ENCODE assay signal across 8 cellular contexts in genomic region chr1:40664791-40665190, GRCh38. TPM values are rescaled to one million over a fixed set of nuclear protein-coding genes. Genes with fewer than 3 reads are reported as not detected.
DNase-seq lines count a peak whose midpoint lies in the region; ATAC-seq, FAIRE-seq and TF ChIP-seq lines count a peak whose summit lies in the region.

No MANE protein-coding gene starts in this region.

- no peak for TF ChIP-seq POLR2A in Peyer's patch (IDR thresholded peaks at IDR 0.05)
- no peak for TF ChIP-seq POLR2A in esophagus squamous epithelium (IDR thresholded peaks at IDR 0.05)

- no peaks in the 10 kb centered on the region for H3K9me3 Mint-ChIP-seq in stimulated activated naive B cell treated with anti-CD40 and anti-IgM and Interleukin-4, amounts not matched to agents 10 μg/mL and 1 μg/mL and 100 μg/mL, for 72 hours

- H4K20me1 ChIP-seq in SK-N-SH (ENCODE audit: insufficient read depth), result no peaks in the 10 kb centered on the region

- intact Hi-C loops in esophagus squamous epithelium (cut with DNase I) (loop anchor here (10.0 kb wide), 1 partner anchor 50 kb away; no protein-coding TSS in a partner anchor), kidney (cut with DNase I) (no loop called here)

- H3K4me3 Mint-ChIP-seq in stimulated activated naive B cell treated with anti-CD40 and anti-IgM and Interleukin-4, amounts not matched to agents 10 μg/mL and 1 μg/mL and 100 μg/mL, for 72 hours, result peak overlapping the region; percentile 75 to 78

- WGBS in SK-N-SH (ENCODE audit: low lambda C conversion rate), result 0% methylated on average over 1 of the region's 2 CpGs
- WGBS in esophagus squamous epithelium, 2 donors, result 53% methylated on average over 2 of the region's 2 CpGs; no CpG with 5 or more reads in 1 of the 2 donors

- H3K9me3 ChIP-seq in SK-N-SH (no peaks in the 10 kb centered on the region), Peyer's patch (no peaks in the 10 kb centered on the region), esophagus squamous epithelium (no peaks in the 10 kb centered on the region), kidney (ENCODE audit: control insufficient read depth in 1 of 2, low read length in 2 of 2) (no peaks in the 10 kb centered on the region)

- 0 out of 2 replicates have a peak overlapping the region, but pooled peaks have one; percentile 87 for H2AFZ ChIP-seq in SK-N-SH (ENCODE audit: low read depth)

- H3K9ac ChIP-seq in SK-N-SH (no peak overlapping the region), kidney (ENCODE audit: low read length in 2 of 2) (no peak overlapping the region)

- H3K4me1 ChIP-seq in SK-N-SH (ENCODE audit: control insufficient read depth in 1 of 2, insufficient read depth in 2 of 2, low read depth in 1 of 2, low read length in 1 of 2) (peaks cover 15 to 50% of the 10 kb centered on the region in 2 experiments; a peak in 2 of 4 replicates), Peyer's patch (peaks cover 0 to 26% (median 7%) of the 10 kb centered on the region in 4 donors), esophagus squamous epithelium (peaks cover 12 to 47% (median 14%) of the 10 kb centered on the region in 3 donors), kidney (ENCODE audit: control insufficient read depth in 1 of 2, insufficient read depth in 1 of 2, low read depth in 1 of 2, low read length in 2 of 2) (peaks cover 0 to 9% of the 10 kb centered on the region in 2 donors)

- TF ChIP-seq CTCF in SK-N-SH (IDR thresholded peaks at IDR 0.05), result no peak
- TF ChIP-seq CTCF in Peyer's patch (IDR thresholded peaks at IDR 0.05), result no peak
- TF ChIP-seq CTCF in esophagus squamous epithelium (IDR thresholded peaks at IDR 0.05), result no peak
- no peak for TF ChIP-seq CTCF in kidney (IDR thresholded peaks at IDR 0.05; ENCODE audit: borderline replicate concordance, extremely low read depth, insufficient read depth)

- no peaks in the 10 kb centered on the region for H3K9me2 ChIP-seq in SK-N-SH

- H3K4me1 Mint-ChIP-seq in stimulated activated naive B cell treated with anti-CD40 and anti-IgM and Interleukin-4, amounts not matched to agents 10 μg/mL and 1 μg/mL and 100 μg/mL, for 72 hours, result peaks cover 27 to 41% of the 10 kb centered on the region in 2 donors

- H3K4me3 ChIP-seq in SK-N-SH (ENCODE audit: low read depth in 2 of 2, low read length in 1 of 2), result peak overlapping the region; percentile 65 to 74
- H3K4me3 ChIP-seq in Peyer's patch, result peak overlapping the region in 3 of 4 donors; percentile 65 to 80 (median 76)
- peak overlapping the region; percentile 46 to 75 (median 67) for H3K4me3 ChIP-seq in esophagus squamous epithelium
- peak overlapping the region in 1 of 2 donors; percentile 14 for H3K4me3 ChIP-seq in kidney (ENCODE audit: low read length in 2 of 2)

- CTCF ChIA-PET in SK-N-SH (lab: Yijun Ruan, JAX), result interaction anchor here (1.0 to 3.2 kb wide), 5 partner anchors 8 to 185 kb away, joined by 3 to 13 read pairs (median 5); no protein-coding TSS in a partner anchor

- no peak for TF ChIP-seq RAD21 in SK-N-SH (IDR thresholded peaks at IDR 0.05; ENCODE audit: low read length)

- no peak for ATAC-seq in SK-N-SH treated with all-trans-retinoic acid at 6 μM for 48 hours
- ATAC-seq in stimulated activated naive B cell treated with anti-CD40 and anti-IgM and Interleukin-4, amounts not matched to agents 10 μg/mL and 1 μg/mL and 100 μg/mL, for 72 hours (replicated peaks), result no peak

- peak overlapping the region; percentile 73 for H3K4me2 ChIP-seq in SK-N-SH

- TF ChIP-seq EP300 in SK-N-SH (IDR thresholded peaks at IDR 0.05; ENCODE audit: borderline replicate concordance in 1 of 2, low read depth in 1 of 2, low read length in 1 of 2), result no peak

- H3K27me3 ChIP-seq in SK-N-SH (ENCODE audit: insufficient read depth) (no peaks in the 10 kb centered on the region), Peyer's patch (no peaks in the 10 kb centered on the region), esophagus squamous epithelium (no peaks in the 10 kb centered on the region)

- H3K36me3 ChIP-seq in SK-N-SH (replicated peaks in 1 of 2; ENCODE audit: control insufficient read depth in 1 of 2, insufficient read depth in 2 of 2, low read length in 1 of 2) (no peaks in the 10 kb centered on the region), Peyer's patch (no peaks in the 10 kb centered on the region), esophagus squamous epithelium (no peaks in the 10 kb centered on the region), kidney (ENCODE audit: control insufficient read depth in 1 of 2, insufficient read depth in 2 of 2, low read length in 2 of 2) (no peaks in the 10 kb centered on the region)

- peak overlapping the region in 1 of 2 experiments; percentile 96; a peak in 2 of 4 replicates for H3K27ac ChIP-seq in SK-N-SH (ENCODE audit: low read depth in 2 of 2, low read length in 1 of 2)
- H3K27ac ChIP-seq in Peyer's patch, result no peak overlapping the region
- peak overlapping the region in 2 of 4 donors; percentile 50 to 77 for H3K27ac ChIP-seq in esophagus squamous epithelium
- H3K27ac ChIP-seq in kidney (ENCODE audit: low read depth in 2 of 2, low read length in 2 of 2), result no peak overlapping the region

- H3K79me2 ChIP-seq in SK-N-SH (ENCODE audit: insufficient read depth), result no peaks in the 10 kb centered on the region

- FAIRE-seq in kidney (lab: Jason Lieb, UNC), result no peak

- peaks cover 3% of the 10 kb centered on the region for H3F3A ChIP-seq in SK-N-SH (replicated peaks; ENCODE audit: insufficient read depth)

- H3K36me3 Mint-ChIP-seq in stimulated activated naive B cell treated with anti-CD40 and anti-IgM and Interleukin-4, amounts not matched to agents 10 μg/mL and 1 μg/mL and 100 μg/mL, for 72 hours, result no peaks in the 10 kb centered on the region

- no peak for DNase-seq in SK-N-SH
- DNase-seq in Peyer's patch, result no peak
- no peak for DNase-seq in esophagus squamous epithelium (lab: John Stamatoyannopoulos, UW)
- no peak for DNase-seq in stimulated activated naive B cell treated with anti-CD40 and anti-IgM and Interleukin-4, amounts not matched to agents 10 μg/mL and 1 μg/mL and 100 μg/mL, for 72 hours
- no peak for DNase-seq in kidney
- DNase-seq in middle frontal gyrus (ENCODE audit: extremely low spot score, low spot score), result no peak
- DNase-seq in germinal center (ENCODE audit: low spot score), result no peak

- no peak overlapping the region for H3K27ac Mint-ChIP-seq in stimulated activated naive B cell treated with anti-CD40 and anti-IgM and Interleukin-4, amounts not matched to agents 10 μg/mL and 1 μg/mL and 100 μg/mL, for 72 hours

- no peaks in the 10 kb centered on the region for H3K27me3 Mint-ChIP-seq in stimulated activated naive B cell treated with anti-CD40 and anti-IgM and Interleukin-4, amounts not matched to agents 10 μg/mL and 1 μg/mL and 100 μg/mL, for 72 hours

- POLR2A ChIA-PET in SK-N-SH (lab: Yijun Ruan, JAX), result interaction anchor here (1.7 to 4.4 kb wide), 3 partner anchors 20 to 156 kb away, joined by 4 to 30 read pairs (median 11); partner anchors contain the start of genes EXO5 and NFYC

TF ChIP-seq in SK-N-SH, 30 proteins besides CTCF, POLR2A, EP300 and RAD21 (continues in another document):
- no peak for TF ChIP-seq CHD2 (IDR thresholded peaks at IDR 0.05; ENCODE audit: low read length, partially characterized antibody)
- no peak for TF ChIP-seq USF1 (IDR thresholded peaks at IDR 0.05; ENCODE audit: borderline replicate concordance, low read depth)
- TF ChIP-seq RFX5 (IDR thresholded peaks at IDR 0.05; ENCODE audit: low read length), result no peak
- no peak for TF ChIP-seq FOSL2 (IDR thresholded peaks at IDR 0.05; ENCODE audit: borderline replicate concordance, low read depth)
- no peak for TF ChIP-seq NRF1 (IDR thresholded peaks at IDR 0.05; ENCODE audit: low read depth, low read length)

TF ChIP-seq in SK-N-SH treated with all-trans-retinoic acid at 6 μM for 48 hours, 23 proteins besides CTCF, POLR2A, EP300 and RAD21:
- TF ChIP-seq TCF4 (CRISPR knock-in tag; IDR thresholded peaks at IDR 0.05; ENCODE audit: borderline replicate concordance) (no peak), ZFP3 (CRISPR knock-in tag; IDR thresholded peaks at IDR 0.05) (no peak), ZNF70 (CRISPR knock-in tag; IDR thresholded peaks at IDR 0.05) (no peak), SNAI2 (CRISPR knock-in tag; IDR thresholded peaks at IDR 0.05) (no peak), BACH2 (CRISPR knock-in tag; IDR thresholded peaks at IDR 0.05; ENCODE audit: borderline replicate concordance) (no peak), ZC3H10 (CRISPR knock-in tag; IDR thresholded peaks at IDR 0.05) (no peak), ZNF565 (CRISPR knock-in tag; conservative IDR thresholded peaks at IDR 0.05; ENCODE audit: low read depth) (no peak), CREB5 (CRISPR knock-in tag; IDR thresholded peaks at IDR 0.05; ENCODE audit: low read depth) (no peak), ZNF8 (CRISPR knock-in tag; IDR thresholded peaks at IDR 0.05) (no peak)

RNA-seq across cellular contexts. Expression of gene RIMS3, which starts 0.7 kb away (rescaled TPM):
- polyA plus RNA-seq in SK-N-SH (2012; rRNA removed), result 1.9 and 2.9 TPM in 2 replicates
- 1.1 and 1.6 TPM in 2 replicates for polyA plus RNA-seq in SK-N-SH (2012; cell fraction: cytosol; rRNA removed)
- 3.5 and 4.9 TPM in 2 replicates for polyA plus RNA-seq in SK-N-SH (2012; cell fraction: nucleus; rRNA removed)
- 1 to 10 TPM; 2.5 to 6.6 (median 5.4) TPM for total RNA-seq in Peyer's patch
- total RNA-seq in esophagus squamous epithelium, result 1 to 10 TPM; 1.0 to 2.5 (median 1.5) TPM
- 6.2 TPM for total RNA-seq in kidney
- 1.6 TPM for polyA plus RNA-seq in kidney (ENCODE audit: insufficient read depth, low read depth, low replicate concordance)

RNA-seq across cellular contexts. Expression of gene NFYC, which starts 26.7 kb away (rescaled TPM):
- 68.0 and 72.4 TPM in 2 replicates for polyA plus RNA-seq in SK-N-SH (2012; rRNA removed)
- polyA plus RNA-seq in SK-N-SH (2012; cell fraction: cytosol; rRNA removed), result 36.6 and 49.4 TPM in 2 replicates
- 62.5 and 88.2 TPM in 2 replicates for polyA plus RNA-seq in SK-N-SH (2012; cell fraction: nucleus; rRNA removed)
- 100 to 1,000 TPM in 1 of 4 donors, 10 to 100 TPM in 3; 53.1 to 122 (median 65.0) TPM for total RNA-seq in Peyer's patch
- total RNA-seq in esophagus squamous epithelium, result 10 to 100 TPM; 39.9 to 43.3 (median 41.8) TPM
- 69.3 TPM for total RNA-seq in kidney
- 52.1 TPM for polyA plus RNA-seq in kidney (ENCODE audit: insufficient read depth, low read depth, low replicate concordance)
